8 cellular contexts compared by ENCODE assay signal in the genomic region with DNA sequence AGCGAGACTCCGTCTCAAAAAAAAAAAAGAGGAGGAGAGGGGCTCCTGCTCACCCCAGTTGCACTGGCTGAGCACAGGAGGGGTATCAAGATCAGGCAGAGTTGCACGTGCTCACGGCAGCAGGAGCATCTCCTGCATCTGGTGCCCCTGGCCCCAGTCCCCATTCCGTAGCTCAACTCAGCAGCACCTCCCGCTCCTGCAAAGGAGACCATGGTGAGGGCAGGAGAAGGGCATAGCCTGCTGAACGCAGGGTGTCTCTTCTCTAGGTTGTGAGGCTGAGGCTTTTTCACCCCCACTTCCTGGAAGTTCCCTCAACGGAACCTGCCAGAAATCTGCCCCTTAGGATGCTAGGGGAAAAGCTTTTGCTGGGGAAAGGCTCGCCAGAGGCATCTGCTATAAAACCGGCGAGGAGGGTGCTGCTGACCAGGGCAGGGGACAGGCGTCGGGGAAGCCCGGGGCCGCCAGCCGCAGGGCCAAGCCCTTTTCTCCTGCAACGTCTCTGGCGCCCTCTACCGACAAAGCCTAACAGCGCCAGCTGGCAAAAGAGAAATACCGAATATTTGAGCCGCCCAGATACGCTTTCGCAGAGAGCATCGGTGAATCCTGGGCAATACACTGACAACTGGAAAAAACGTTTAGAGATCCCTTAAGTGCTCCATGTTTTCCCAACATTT. TPM values are rescaled to one million over a fixed set of nuclear protein-coding genes. Genes with fewer than 3 reads are reported as not detected.
DNase-seq lines count a peak whose midpoint lies in the region; ATAC-seq, FAIRE-seq and TF ChIP-seq lines count a peak whose summit lies in the region.

No MANE protein-coding gene starts in this region.

- no peaks in the 10 kb centered on the region for H3K27me3 ChIP-seq in neuron (ENCODE audit: insufficient read depth, low read length)
- no peaks in the 10 kb centered on the region for H3K27me3 ChIP-seq in stomach

- H2AFZ ChIP-seq in neuron (ENCODE audit: low read depth, low read length) = peak overlapping the region; percentile 78

- intact Hi-C loops in stomach (cut with DNase I; ENCODE audit: low total_unique reads) = no loop called here

- TF ChIP-seq CTCF in stomach (IDR thresholded peaks at IDR 0.05) = peak in 5 of 7 experiments; percentile 93 to 97 (median 95)

- H3K9me3 ChIP-seq in neuron (ENCODE audit: low read length) (no peaks in the 10 kb centered on the region), stomach (no peaks in the 10 kb centered on the region)

- H3K27ac ChIP-seq in stomach = peak overlapping the region; percentile 37 to 95 (median 86)

- peaks cover 1% of the 10 kb centered on the region for H3K36me3 ChIP-seq in neuron (ENCODE audit: insufficient read depth, low read length)
- H3K36me3 ChIP-seq in stomach = no peaks in the 10 kb centered on the region

- no peak for TF ChIP-seq EP300 in stomach (IDR thresholded peaks at IDR 0.05)

- DNase-seq in C1 segment of cervical spinal cord (lab: John Stamatoyannopoulos, UW) (peak in 12 of 14 donors; percentile 45 to 86 (median 72)), LHCN-M2 (ENCODE audit: low read depth) (peak; percentile 85), SK-MEL-5 (ENCODE audit: low read depth, low spot score) (peak; percentile 92), frontal cortex (ENCODE audit: low spot score in 2 of 2) (peak; percentile 75 to 79), stomach (peak; percentile 94)
- DNase-seq in activated naive CD4-positive, alpha-beta T cell (lab: John Stamatoyannopoulos, UW) = peak; percentile 62 to 82 (median 78)

- TF ChIP-seq POLR2A in stomach (IDR thresholded peaks at IDR 0.05) = no peak

- in situ Hi-C loops in SK-MEL-5 (cut with HindIII; ENCODE audit: low pct_unique_long_range_greater_than_20kb, low sequenced_read_pairs) = no loop called here

- ATAC-seq in GM19467 (IDR thresholded peaks at IDR 0.05; ENCODE audit: unreplicated experiment) = peak; percentile 51

- H3K4me3 ChIP-seq in neuron (ENCODE audit: low read length) (peak overlapping the region; percentile 84), stomach (peak overlapping the region; percentile 91 to 99 (median 94))

- peaks cover 6% of the 10 kb centered on the region for H3K4me1 ChIP-seq in neuron (ENCODE audit: insufficient read depth, low read length)
- H3K4me1 ChIP-seq in stomach = peaks cover 0 to 25% (median 24%) of the 10 kb centered on the region in 4 donors

- 9 to 11% (median 10%) methylated on average over 25 to 26 of the region's 26 CpGs for WGBS in stomach, 5 donors

- no peak for FAIRE-seq in frontal cortex (lab: Jason Lieb, UNC)

RNA-seq across cellular contexts. Expression of a gene that starts 1.0 kb away (rescaled TPM):
- 62.8 and 64.2 TPM in 2 replicates for total RNA-seq in LHCN-M2 (2014; rRNA removed)
- polyA plus RNA-seq in LHCN-M2 (2012) = 27.7 TPM
- 67.7 and 74.7 TPM in 2 replicates for total RNA-seq in SK-MEL-5 (2014; rRNA removed; shearing (Covaris generic))
- polyA plus RNA-seq in SK-MEL-5 (2015; cell fraction: cytosol; rRNA removed) = 71.4 and 93.0 TPM in 2 replicates
- polyA plus RNA-seq in SK-MEL-5 (2015; cell fraction: nucleus; rRNA removed) = 152 and 165 TPM in 2 replicates
- 62.4 TPM for total RNA-seq in frontal cortex
- total RNA-seq in stomach = 100 to 1,000 TPM in 3 of 5 donors, 10 to 100 TPM in 2; 54.9 to 243 (median 151) TPM
- polyA plus RNA-seq in stomach = 10 to 100 TPM; 24.4 to 36.5 (median 28.7) TPM

RNA-seq across cellular contexts. Expression of a gene that starts 15.3 kb away (rescaled TPM):
- total RNA-seq in LHCN-M2 (2014; rRNA removed) (2.8 and 3.5 TPM in 2 replicates), frontal cortex (19.6 TPM), stomach (10 to 100 TPM in 2 of 5 donors, 1 to 10 TPM in 3; 2.2 to 13.4 (median 2.5) TPM)
- polyA plus RNA-seq in LHCN-M2 (2012) = 4.5 TPM
- total RNA-seq in SK-MEL-5 (2014; rRNA removed; shearing (Covaris generic)) = 0.59 and 0.66 TPM in 2 replicates
- 1.3 and 1.8 TPM in 2 replicates for polyA plus RNA-seq in SK-MEL-5 (2015; cell fraction: cytosol; rRNA removed)
- 13.9 and 16.0 TPM in 2 replicates for polyA plus RNA-seq in SK-MEL-5 (2015; cell fraction: nucleus; rRNA removed)
- polyA plus RNA-seq in stomach = 1 to 10 TPM; 2.0 to 7.6 (median 5.5) TPM

RNA-seq across cellular contexts. Expression of a gene that starts 34.7 kb away (rescaled TPM):
- total RNA-seq in LHCN-M2 (2014; rRNA removed) = 140 and 148 TPM in 2 replicates
- polyA plus RNA-seq in LHCN-M2 (2012) = 151 TPM
- 31.2 and 40.5 TPM in 2 replicates for total RNA-seq in SK-MEL-5 (2014; rRNA removed; shearing (Covaris generic))
- 95.9 and 103 TPM in 2 replicates for polyA plus RNA-seq in SK-MEL-5 (2015; cell fraction: cytosol; rRNA removed)
- polyA plus RNA-seq in SK-MEL-5 (2015; cell fraction: nucleus; rRNA removed) = 115 and 119 TPM in 2 replicates
- total RNA-seq in frontal cortex = 44.4 TPM
- 100 to 1,000 TPM; 105 to 648 (median 400) TPM for total RNA-seq in stomach
- polyA plus RNA-seq in stomach = 100 to 1,000 TPM in 2 of 3 donors, 10 to 100 TPM in 1; 50.3 to 197 (median 147) TPM

Comparison
In these comparisons a context has a peak if more than half of its experiments do, and no peak if none do; other contexts are left out.
1. Peak in every context shown above with its lines: DNase-seq, ATAC-seq, H3K4me3 ChIP-seq and H3K27ac ChIP-seq.